Comparison of ENCODE assay signal across 1 cellular context in the genomic region with DNA sequence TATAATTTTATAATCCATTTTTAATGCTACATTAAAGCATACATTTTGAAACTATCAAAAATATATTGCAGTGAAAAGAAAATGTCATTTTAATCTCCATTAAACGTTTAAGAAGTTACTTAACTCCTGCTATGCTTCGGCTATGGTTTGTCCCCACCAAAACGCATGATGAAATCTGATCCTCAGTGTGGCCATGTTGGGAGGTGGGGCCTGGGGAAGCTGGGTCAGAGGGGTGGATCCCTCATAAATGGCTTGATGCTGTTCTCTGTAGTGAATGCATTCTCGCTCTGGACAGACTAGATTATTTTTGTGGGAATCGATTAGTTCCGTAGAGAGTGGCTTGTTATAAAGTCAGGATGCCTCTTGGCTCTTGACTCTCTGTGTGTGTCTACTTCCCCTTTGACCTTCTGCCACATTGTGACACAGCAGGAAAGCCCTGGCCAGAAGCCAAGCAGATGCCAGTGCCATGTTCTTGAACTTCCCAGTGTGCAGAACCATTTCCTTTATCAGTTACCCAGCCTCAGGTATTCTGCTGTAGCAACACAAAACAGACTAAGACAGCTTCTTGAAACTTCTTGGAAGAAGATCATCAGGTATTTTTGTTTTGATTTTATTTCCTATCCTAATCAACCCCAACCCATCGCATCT.
TF ChIP-seq lines count a peak whose summit lies in the region.

No MANE protein-coding gene starts in this region.

TF ChIP-seq in GM23338, 12 proteins besides CTCF, POLR2A, EP300 and RAD21 (continued from another document):
- TF ChIP-seq, protein P1, sequence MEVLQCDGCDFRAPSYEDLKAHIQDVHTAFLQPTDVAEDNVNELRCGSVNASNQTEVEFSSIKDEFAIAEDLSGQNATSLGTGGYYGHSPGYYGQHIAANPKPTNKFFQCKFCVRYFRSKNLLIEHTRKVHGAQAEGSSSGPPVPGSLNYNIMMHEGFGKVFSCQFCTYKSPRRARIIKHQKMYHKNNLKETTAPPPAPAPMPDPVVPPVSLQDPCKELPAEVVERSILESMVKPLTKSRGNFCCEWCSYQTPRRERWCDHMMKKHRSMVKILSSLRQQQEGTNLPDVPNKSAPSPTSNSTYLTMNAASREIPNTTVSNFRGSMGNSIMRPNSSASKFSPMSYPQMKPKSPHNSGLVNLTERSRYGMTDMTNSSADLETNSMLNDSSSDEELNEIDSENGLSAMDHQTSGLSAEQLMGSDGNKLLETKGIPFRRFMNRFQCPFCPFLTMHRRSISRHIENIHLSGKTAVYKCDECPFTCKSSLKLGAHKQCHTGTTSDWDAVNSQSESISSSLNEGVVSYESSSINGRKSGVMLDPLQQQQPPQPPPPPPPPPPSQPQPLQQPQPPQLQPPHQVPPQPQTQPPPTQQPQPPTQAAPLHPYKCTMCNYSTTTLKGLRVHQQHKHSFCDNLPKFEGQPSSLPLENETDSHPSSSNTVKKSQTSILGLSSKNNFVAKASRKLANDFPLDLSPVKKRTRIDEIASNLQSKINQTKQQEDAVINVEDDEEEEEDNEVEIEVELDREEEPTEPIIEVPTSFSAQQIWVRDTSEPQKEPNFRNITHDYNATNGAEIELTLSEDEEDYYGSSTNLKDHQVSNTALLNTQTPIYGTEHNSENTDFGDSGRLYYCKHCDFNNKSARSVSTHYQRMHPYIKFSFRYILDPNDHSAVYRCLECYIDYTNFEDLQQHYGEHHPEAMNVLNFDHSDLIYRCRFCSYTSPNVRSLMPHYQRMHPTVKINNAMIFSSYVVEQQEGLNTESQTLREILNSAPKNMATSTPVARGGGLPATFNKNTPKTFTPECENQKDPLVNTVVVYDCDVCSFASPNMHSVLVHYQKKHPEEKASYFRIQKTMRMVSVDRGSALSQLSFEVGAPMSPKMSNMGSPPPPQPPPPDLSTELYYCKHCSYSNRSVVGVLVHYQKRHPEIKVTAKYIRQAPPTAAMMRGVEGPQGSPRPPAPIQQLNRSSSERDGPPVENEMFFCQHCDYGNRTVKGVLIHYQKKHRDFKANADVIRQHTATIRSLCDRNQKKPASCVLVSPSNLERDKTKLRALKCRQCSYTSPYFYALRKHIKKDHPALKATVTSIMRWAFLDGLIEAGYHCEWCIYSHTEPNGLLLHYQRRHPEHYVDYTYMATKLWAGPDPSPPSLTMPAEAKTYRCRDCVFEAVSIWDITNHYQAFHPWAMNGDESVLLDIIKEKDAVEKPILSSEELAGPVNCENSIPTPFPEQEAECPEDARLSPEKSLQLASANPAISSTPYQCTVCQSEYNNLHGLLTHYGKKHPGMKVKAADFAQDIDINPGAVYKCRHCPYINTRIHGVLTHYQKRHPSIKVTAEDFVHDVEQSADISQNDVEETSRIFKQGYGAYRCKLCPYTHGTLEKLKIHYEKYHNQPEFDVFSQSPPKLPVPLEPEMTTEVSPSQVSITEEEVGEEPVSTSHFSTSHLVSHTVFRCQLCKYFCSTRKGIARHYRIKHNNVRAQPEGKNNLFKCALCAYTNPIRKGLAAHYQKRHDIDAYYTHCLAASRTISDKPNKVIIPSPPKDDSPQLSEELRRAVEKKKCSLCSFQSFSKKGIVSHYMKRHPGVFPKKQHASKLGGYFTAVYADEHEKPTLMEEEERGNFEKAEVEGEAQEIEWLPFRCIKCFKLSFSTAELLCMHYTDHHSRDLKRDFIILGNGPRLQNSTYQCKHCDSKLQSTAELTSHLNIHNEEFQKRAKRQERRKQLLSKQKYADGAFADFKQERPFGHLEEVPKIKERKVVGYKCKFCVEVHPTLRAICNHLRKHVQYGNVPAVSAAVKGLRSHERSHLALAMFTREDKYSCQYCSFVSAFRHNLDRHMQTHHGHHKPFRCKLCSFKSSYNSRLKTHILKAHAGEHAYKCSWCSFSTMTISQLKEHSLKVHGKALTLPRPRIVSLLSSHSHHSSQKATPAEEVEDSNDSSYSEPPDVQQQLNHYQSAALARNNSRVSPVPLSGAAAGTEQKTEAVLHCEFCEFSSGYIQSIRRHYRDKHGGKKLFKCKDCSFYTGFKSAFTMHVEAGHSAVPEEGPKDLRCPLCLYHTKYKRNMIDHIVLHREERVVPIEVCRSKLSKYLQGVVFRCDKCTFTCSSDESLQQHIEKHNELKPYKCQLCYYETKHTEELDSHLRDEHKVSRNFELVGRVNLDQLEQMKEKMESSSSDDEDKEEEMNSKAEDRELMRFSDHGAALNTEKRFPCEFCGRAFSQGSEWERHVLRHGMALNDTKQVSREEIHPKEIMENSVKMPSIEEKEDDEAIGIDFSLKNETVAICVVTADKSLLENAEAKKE (CRISPR knock-in tag; IDR thresholded peaks at IDR 0.05): no peak
